ENCODE assay signal across 13 cellular contexts in genomic region chr9:81490605-81491331, GRCh38.
DNase-seq lines count a peak whose midpoint lies in the region; ATAC-seq, FAIRE-seq and TF ChIP-seq lines count a peak whose summit lies in the region.
"Had no signal": no experiment of that assay in that cellular context is flagged by ENCODE, and none has a peak within 500 bp of the region (broad histone marks: within the 10 kb centered on the region; RNA-seq: fewer than 3 reads in every experiment).

No MANE protein-coding gene starts in this region.

- peak overlapping the region in 1 of 2 experiments; percentile 28 for H2BK12ac ChIP-seq in mesenchymal stem cell (ENCODE audit: low read length in 2 of 2)

- peak overlapping the region in 1 of 2 experiments; percentile 69 for H3K4ac ChIP-seq in mesenchymal stem cell (ENCODE audit: low read depth in 1 of 2, low read length in 2 of 2)

- POLR2A ChIA-PET in HepG2 (lab: Yijun Ruan, JAX): no interaction called here

- TF ChIP-seq RAD21 in HepG2 (CRISPR knock-in tag; IDR thresholded peaks at IDR 0.05): no peak

- no peak overlapping the region for H2AFZ ChIP-seq in mesenchymal stem cell (ENCODE audit: low read depth, low read length)
- no peak overlapping the region for H2AFZ ChIP-seq in HepG2 (ENCODE audit: low read length)

- no peak for ATAC-seq in upper lobe of right lung
- ATAC-seq in HepG2: no peak
- ATAC-seq: left ventricle myocardium superior had no signal

- DNase-seq in COLO829 (ENCODE audit: low spot score) (peak; percentile 28), M059J (ENCODE audit: low read depth) (peak; percentile 95), cardiac fibroblast (ENCODE audit: low read depth in 2 of 2) (peak; percentile 36 to 91), mesenchymal stem cell (peak; percentile 87), upper lobe of right lung (no peak), HuH-7.5 (ENCODE audit: low spot score) (no peak), HepG2 (ENCODE audit: low spot score) (no peak), GDM1 (lab: John Stamatoyannopoulos, UW) (no peak)
- DNase-seq: left ventricle myocardium superior; NCI-H774; stimulated activated CD4-positive, alpha-beta T cell treated with anti-CD3 and anti-CD28 coated beads, Interleukin-12 subunit alpha, Interleukin-12 subunit beta, amount 100 ng/mL, for 4 hours; uterus had no signal

- H3K14ac ChIP-seq in mesenchymal stem cell (ENCODE audit: low read length in 2 of 2): no peak overlapping the region

- no peaks in the 10 kb centered on the region for H4K20me1 ChIP-seq in HepG2 (ENCODE audit: insufficient read depth, low read length)
- H4K20me1 ChIP-seq: BLaER1 treated with 17β-estradiol and CSF1 and Interleukin-3, amounts not matched to agents 10 nM and 100 nM had no signal

- CTCF ChIA-PET in HepG2 (lab: Yijun Ruan, JAX; ENCODE audit: low intra/inter-chr PET ratio, low total read pairs): no interaction called here

- H3K27ac ChIP-seq in mesenchymal stem cell (ENCODE audit: low read length, poor library complexity, severe bottlenecking) (peak overlapping the region; percentile 25), upper lobe of right lung (no peak overlapping the region), HepG2 (ENCODE audit: extremely low read length, insufficient read depth, low read length) (no peak overlapping the region)
- H3K27ac ChIP-seq: BLaER1 treated with 17β-estradiol and CSF1 and Interleukin-3, amounts not matched to agents 10 nM and 100 nM; uterus had no signal

- no peaks in the 10 kb centered on the region for H3K79me2 ChIP-seq in HepG2 (ENCODE audit: insufficient read depth, low read length)

- H3K4me1 ChIP-seq in mesenchymal stem cell (ENCODE audit: control insufficient read depth, insufficient read depth, low read depth, low read length) (peaks cover 1% of the 10 kb centered on the region), upper lobe of right lung (no peaks in the 10 kb centered on the region), HepG2 (ENCODE audit: insufficient read depth, low read length) (peaks cover 7% of the 10 kb centered on the region; the same call in 1 of the 2 replicates)
- H3K4me1 ChIP-seq: uterus had no signal

- no peak overlapping the region for H4K91ac ChIP-seq in mesenchymal stem cell (ENCODE audit: low read length)

- TF ChIP-seq POLR2A in HepG2 (IDR thresholded peaks at IDR 0.05; ENCODE audit: insufficient read depth in 1 of 2, low read depth in 2 of 2, low read length in 2 of 2): no peak

- H3K27me3 ChIP-seq in mesenchymal stem cell (ENCODE audit: control insufficient read depth in 1 of 2, insufficient read depth in 1 of 2, low read length in 2 of 2) (peaks cover 8 to 21% of the 10 kb centered on the region in 2 experiments), upper lobe of right lung (no peaks in the 10 kb centered on the region), HepG2 (ENCODE audit: control insufficient read depth in 1 of 2, insufficient read depth in 2 of 2, low read length in 2 of 2) (peaks cover 0 to 12% of the 10 kb centered on the region in 2 experiments; a peak in 4 of 5 replicates)
- H3K27me3 ChIP-seq: BLaER1 treated with 17β-estradiol and CSF1 and Interleukin-3, amounts not matched to agents 10 nM and 100 nM; uterus had no signal

- no TSS peak for BruUV-seq in HepG2 (replicated peaks; lab: Mats Ljungman, UMichigan)

- no peak overlapping the region for H3K23ac ChIP-seq in mesenchymal stem cell (ENCODE audit: low read length in 2 of 2)

- H2BK120ac ChIP-seq in mesenchymal stem cell (ENCODE audit: low read depth, low read length): peak overlapping the region; percentile 23

- H2AK5ac ChIP-seq in mesenchymal stem cell (ENCODE audit: low read length, severe bottlenecking): peak overlapping the region; percentile 22

- H3K9me3 ChIP-seq in mesenchymal stem cell (ENCODE audit: control insufficient read depth, low read length) (no peaks in the 10 kb centered on the region), upper lobe of right lung (no peaks in the 10 kb centered on the region), HepG2 (ENCODE audit: low read length) (no peaks in the 10 kb centered on the region)
- H3K9me3 ChIP-seq: uterus had no signal

- WGBS in mesenchymal stem cell: 71% methylated on average over 3 of the region's 5 CpGs
- 43% methylated on average over 5 of the region's 5 CpGs for WGBS in HepG2 (ENCODE audit: low lambda C conversion rate)

- H2BK5ac ChIP-seq in mesenchymal stem cell (ENCODE audit: low read depth, low read length, poor library complexity, severe bottlenecking): no peak overlapping the region

- TF ChIP-seq EP300 in HepG2 (IDR thresholded peaks at IDR 0.05; ENCODE audit: low read depth in 2 of 2, low read length in 2 of 2): no peak
- TF ChIP-seq EP300 in HepG2 (CRISPR knock-in tag; IDR thresholded peaks at IDR 0.05; ENCODE audit: borderline replicate concordance): no peak

- intact Hi-C loops in upper lobe of right lung (cut with DNase I) (no loop called here), HepG2 (cut with micrococcal nuclease; ENCODE audit: unreplicated experiment) (no loop called here)

- FAIRE-seq in HepG2 (lab: Jason Lieb, UNC): no peak

- no peak overlapping the region for H4K8ac ChIP-seq in mesenchymal stem cell (ENCODE audit: low read length)

- H3K9ac ChIP-seq in mesenchymal stem cell (ENCODE audit: low read length): no peak overlapping the region
- no peak overlapping the region for H3K9ac ChIP-seq in HepG2 (ENCODE audit: insufficient read depth, low read depth, low read length)
- H3K9ac ChIP-seq: BLaER1 treated with 17β-estradiol and CSF1 and Interleukin-3, amounts not matched to agents 10 nM and 100 nM had no signal

- H3K36me3 ChIP-seq in mesenchymal stem cell (ENCODE audit: control insufficient read depth in 1 of 2, insufficient read depth in 2 of 2, low read depth in 1 of 2, low read length in 2 of 2) (no peaks in the 10 kb centered on the region), upper lobe of right lung (no peaks in the 10 kb centered on the region), HepG2 (replicated peaks in 1 of 2; ENCODE audit: control insufficient read depth in 1 of 2, insufficient read depth in 2 of 2, low read length in 2 of 2) (no peaks in the 10 kb centered on the region)
- H3K36me3 ChIP-seq: BLaER1 treated with 17β-estradiol and CSF1 and Interleukin-3, amounts not matched to agents 10 nM and 100 nM; uterus had no signal

- in situ Hi-C loops in HepG2 (cut with HindIII; ENCODE audit: extremely low pct_ligation_motif_present, low pct_unique_long_range_greater_than_20kb): no loop called here

- H3K4me3 ChIP-seq in cardiac fibroblast (replicated peaks in 1 of 2; ENCODE audit: low read depth in 2 of 2, low read length in 2 of 2): no peak overlapping the region
- H3K4me3 ChIP-seq in mesenchymal stem cell (ENCODE audit: insufficient read depth in 1 of 2, low read depth in 1 of 2, low read length in 2 of 2): no peak overlapping the region
- no peak overlapping the region for H3K4me3 ChIP-seq in upper lobe of right lung
- H3K4me3 ChIP-seq in HepG2 (replicated peaks in 1 of 3; ENCODE audit: insufficient read depth in 1 of 3, low read depth in 2 of 3, low read length in 3 of 3): no peak overlapping the region
- H3K4me3 ChIP-seq: BLaER1 treated with 17β-estradiol and CSF1 and Interleukin-3, amounts not matched to agents 10 nM and 100 nM; uterus had no signal

- TF ChIP-seq CTCF in cardiac fibroblast (IDR thresholded peaks at IDR 0.05; ENCODE audit: low read depth, low read length): no peak
- TF ChIP-seq CTCF in upper lobe of right lung (IDR thresholded peaks at IDR 0.05): no peak
- TF ChIP-seq CTCF in HepG2 (CRISPR knock-in tag; IDR thresholded peaks at IDR 0.05): no peak

- H3K4me2 ChIP-seq in mesenchymal stem cell (ENCODE audit: low read length, poor library complexity, severe bottlenecking) (no peak overlapping the region), HepG2 (ENCODE audit: low read depth, low read length) (no peak overlapping the region)
- H3K4me2 ChIP-seq: BLaER1 treated with 17β-estradiol and CSF1 and Interleukin-3, amounts not matched to agents 10 nM and 100 nM had no signal

- no peak overlapping the region for H3K18ac ChIP-seq in mesenchymal stem cell (ENCODE audit: low read depth in 1 of 2, low read length in 2 of 2)

- H3K79me1 ChIP-seq in mesenchymal stem cell (replicated peaks; ENCODE audit: low read length, poor library complexity, severe bottlenecking): no peaks in the 10 kb centered on the region

- H2BK15ac ChIP-seq in mesenchymal stem cell (ENCODE audit: low read depth, poor library complexity, severe bottlenecking): no peak overlapping the region

TF ChIP-seq in HepG2, 621 proteins besides CTCF, POLR2A, EP300 and RAD21 (continues in another document):
- TF ChIP-seq CENPT (CRISPR knock-in tag; IDR thresholded peaks at IDR 0.05; ENCODE audit: low read depth) (no peak), ZNF446 (CRISPR knock-in tag; IDR thresholded peaks at IDR 0.05) (no peak), GFI1 (CRISPR knock-in tag; IDR thresholded peaks at IDR 0.05; ENCODE audit: borderline replicate concordance) (no peak), CBX2 (IDR thresholded peaks at IDR 0.05; ENCODE audit: low read depth, low read length) (no peak), CBX2 (CRISPR knock-in tag; IDR thresholded peaks at IDR 0.05; ENCODE audit: low read depth) (no peak), ZBTB39 (CRISPR knock-in tag; IDR thresholded peaks at IDR 0.05) (no peak), PHF21A (CRISPR knock-in tag; IDR thresholded peaks at IDR 0.05) (no peak), THYN1 (CRISPR knock-in tag; IDR thresholded peaks at IDR 0.05; ENCODE audit: borderline replicate concordance, low read depth) (no peak), STAG1 (CRISPR knock-in tag; IDR thresholded peaks at IDR 0.05) (no peak)

Comparison
In these comparisons a context has a peak if more than half of its experiments do, and no peak if none do; other contexts are left out.
1. DNase-seq: peak in COLO829 (single experiment), M059J (single experiment), cardiac fibroblast (2 of 2) and mesenchymal stem cell (single experiment); none in upper lobe of right lung (single experiment), HuH-7.5 (single experiment), HepG2 (single experiment) and GDM1 (single experiment).